ENCODE assay signal across 9 cellular contexts in genomic region chr11:104968365-104968855, GRCh38. TPM values are rescaled to one million over a fixed set of nuclear protein-coding genes. Genes with fewer than 3 reads are reported as not detected.
DNase-seq lines count a peak whose midpoint lies in the region; ATAC-seq and TF ChIP-seq lines count a peak whose summit lies in the region.
"Had no signal": no experiment of that assay in that cellular context is flagged by ENCODE, and none has a peak within 500 bp of the region (broad histone marks: within the 10 kb centered on the region; RNA-seq: fewer than 3 reads in every experiment).

Gene CASP4 (minus strand): TSS chr11:104968574. CDS start chr11:104968525, 49 bp downstream.

- H3K9ac ChIP-seq in IMR-90 (ENCODE audit: low read depth, low read length): peak within 1 kb of the TSS; percentile 71

- TF ChIP-seq CTCF in IMR-90 (conservative IDR thresholded peaks at IDR 0.05; ENCODE audit: low read depth, low read length) (no peak), epithelial cell of proximal tubule (conservative IDR thresholded peaks at IDR 0.05; ENCODE audit: low read depth, low read length) (no peak), natural killer cell (IDR thresholded peaks at IDR 0.05) (no peak)

- H2BK5ac ChIP-seq in IMR-90 (ENCODE audit: low read depth, low read length, poor library complexity, severe bottlenecking): peak within 1 kb of the TSS; percentile 99

- peak within 1 kb of the TSS; percentile 97 to 98 for H3K27ac Mint-ChIP-seq in natural killer cell

- peaks cover 48 to 51% of the 10 kb centered on the region in 2 donors for H3K4me1 Mint-ChIP-seq in natural killer cell

- H4K5ac ChIP-seq in IMR-90 (ENCODE audit: low read depth, low read length): peak within 1 kb of the TSS; percentile 93

- H3K27me3 Mint-ChIP-seq in natural killer cell (ENCODE audit: low read depth in 2 of 2): no peaks in the 10 kb centered on the region

- peak within 1 kb of the TSS; percentile 88 for H2AK9ac ChIP-seq in IMR-90 (replicated peaks; ENCODE audit: low read depth, low read length, poor library complexity)

- peaks cover 3% of the 10 kb centered on the region; the same call in 1 of the 2 replicates for H3K9me3 ChIP-seq in IMR-90 (ENCODE audit: control insufficient read depth, insufficient read depth, low read length)

- peak within 1 kb of the TSS; percentile 89 for H2AFZ ChIP-seq in IMR-90 (replicated peaks; ENCODE audit: low read length, poor library complexity)

- peak within 1 kb of the TSS; percentile 93 for H3K14ac ChIP-seq in IMR-90 (replicated peaks; ENCODE audit: low read depth, low read length)

- H3K4me3 Mint-ChIP-seq in natural killer cell: peak within 1 kb of the TSS; percentile 96

- no peaks in the 10 kb centered on the region for H3K27me3 ChIP-seq in IMR-90 (ENCODE audit: control insufficient read depth, insufficient read depth, low read length)

- ATAC-seq in GM21529 (IDR thresholded peaks at IDR 0.05; ENCODE audit: unreplicated experiment) (peak; percentile 90), IMR-90 (ENCODE audit: low read depth) (peak; percentile 65), natural killer cell (peak; percentile 83 to 87 (median 87))

- H4K20me1 ChIP-seq in IMR-90 (ENCODE audit: insufficient read depth, low read length): no peaks in the 10 kb centered on the region

- peak within 1 kb of the TSS; percentile 92 for H3K4me2 ChIP-seq in IMR-90 (ENCODE audit: low read depth, low read length)

- H3K4ac ChIP-seq in IMR-90 (ENCODE audit: low read depth, low read length): peak within 1 kb of the TSS; percentile 95

- H4K8ac ChIP-seq in IMR-90 (ENCODE audit: low read depth in 2 of 2, low read length in 2 of 2): peak within 1 kb of the TSS; percentile 93 to 98

- TF ChIP-seq POLR2A in IMR-90 (IDR thresholded peaks at IDR 0.05; ENCODE audit: low read depth, low read length): peak; percentile 51; the same call in 1 of the 2 replicates

- peaks cover 5% of the 10 kb centered on the region for H3K36me3 ChIP-seq in IMR-90 (ENCODE audit: control insufficient read depth, insufficient read depth, low read length)

- intact Hi-C loops in IMR-90 (cut with micrococcal nuclease): loop anchor here (2.0 to 10.0 kb wide), 4 partner anchors 78 to 1109 kb away; partner anchors contain the start of genes AASDHPPT and KBTBD3
- intact Hi-C loops in natural killer cell (cut with micrococcal nuclease): loop anchor here (5.0 kb wide), 1 partner anchor 64 kb away; no protein-coding TSS in a partner anchor

- peak within 1 kb of the TSS; percentile 93 for H3K56ac ChIP-seq in IMR-90 (ENCODE audit: extremely low read depth, insufficient read depth, low read length)

- peak within 1 kb of the TSS; percentile 78 for H2BK15ac ChIP-seq in IMR-90 (ENCODE audit: low read depth, low read length)

- dilution Hi-C loops in IMR-90 (cut with HindIII; ENCODE audit: low sequenced_read_pairs, unreplicated experiment): no loop called here

- in situ Hi-C loops in IMR-90 (cut with MboI; ENCODE audit: low sequenced_read_pairs): no loop called here

- WGBS in IMR-90 (ENCODE audit: extremely low coverage in 2 of 2, insufficient read length in 1 of 2), 2 experiments: no CpG with 5 or more reads among the region's 4 CpGs

- peaks cover 10% of the 10 kb centered on the region; the same call in 1 of the 2 replicates for H3K4me1 ChIP-seq in IMR-90 (ENCODE audit: control insufficient read depth, insufficient read depth, low read length)

- peaks cover 3 to 4% of the 10 kb centered on the region in 2 donors for H3K9me3 Mint-ChIP-seq in natural killer cell

- peaks cover 17 to 22% of the 10 kb centered on the region in 2 experiments for H3K79me1 ChIP-seq in IMR-90 (ENCODE audit: low read depth in 1 of 2, low read length in 2 of 2)

- TF ChIP-seq RAD21 in IMR-90 (IDR thresholded peaks at IDR 0.05; ENCODE audit: low read length): no peak

- POLR2A ChIA-PET in IMR-90 (lab: Charles Lee; ENCODE audit: unreplicated experiment): no interaction called here

- H2AK5ac ChIP-seq in IMR-90 (ENCODE audit: low read depth, low read length): peak within 1 kb of the TSS; percentile 89

- H3K4me3 ChIP-seq in IMR-90 (ENCODE audit: insufficient read depth, low read depth, low read length) (peak within 1 kb of the TSS; percentile 87), epithelial cell of proximal tubule (ENCODE audit: low read depth, low read length) (peak within 1 kb of the TSS; percentile 65)

- BruUV-seq in IMR-90 (replicated peaks; lab: Mats Ljungman, UMichigan): no TSS peak

- CTCF ChIA-PET in IMR-90 (lab: Yijun Ruan, JAX): interaction anchor here (0.9 kb wide), 1 partner anchor 300 kb away, joined by 3 read pairs; no protein-coding TSS in a partner anchor

- peak within 1 kb of the TSS; percentile 77 for H2BK20ac ChIP-seq in IMR-90 (ENCODE audit: low read depth, low read length)

- H4K91ac ChIP-seq in IMR-90 (ENCODE audit: insufficient read depth, low read depth, low read length): peak within 1 kb of the TSS; percentile 94

- peak within 1 kb of the TSS; percentile 90 for H2BK120ac ChIP-seq in IMR-90 (ENCODE audit: low read depth, low read length)

- H3K18ac ChIP-seq in IMR-90 (ENCODE audit: low read depth, low read length): peak within 1 kb of the TSS; percentile 97

- H3K27ac ChIP-seq in IMR-90 (ENCODE audit: insufficient read depth, low read length): peak within 1 kb of the TSS; percentile 99
- H3K27ac ChIP-seq: 22Rv1 had no signal

- no peaks in the 10 kb centered on the region for H3K9me1 ChIP-seq in IMR-90 (ENCODE audit: insufficient read depth, low read length)

- DNase-seq in DMS 273 (lab: John Stamatoyannopoulos, UW; ENCODE audit: unreplicated experiment): peak; percentile 5
- DNase-seq in DMS 273 treated with DMSO at 0.1 percent for 48 hours (lab: John Stamatoyannopoulos, UW): no peak
- DNase-seq in IMR-90: peak; percentile 78
- DNase-seq in SW480 (ENCODE audit: low spot score): peak; percentile 69
- DNase-seq in epithelial cell of proximal tubule (ENCODE audit: low read depth): peak; percentile 40
- DNase-seq in natural killer cell: no peak
- no peak for DNase-seq in NCI-H2171 (lab: John Stamatoyannopoulos, UW)

- H3K23ac ChIP-seq in IMR-90 (ENCODE audit: low read depth, low read length): peak within 1 kb of the TSS; percentile 92

- peaks cover 15% of the 10 kb centered on the region for H3K36me3 Mint-ChIP-seq in natural killer cell

TF ChIP-seq in IMR-90, 13 proteins besides CTCF, POLR2A, EP300 and RAD21:
- TF ChIP-seq FOS (IDR thresholded peaks at IDR 0.05; ENCODE audit: low read depth, low read length) (no peak), ELK1 (IDR thresholded peaks at IDR 0.05; ENCODE audit: borderline replicate concordance, low read depth, low read length) (no peak), RCOR1 (IDR thresholded peaks at IDR 0.05; ENCODE audit: insufficient replicate concordance, low read length) (no peak), CHD1 (IDR thresholded peaks at IDR 0.05; ENCODE audit: low read depth, low read length) (no peak), MAZ (IDR thresholded peaks at IDR 0.05; ENCODE audit: borderline replicate concordance, low read depth, low read length) (no peak), NFE2L2 (IDR thresholded peaks at IDR 0.05; ENCODE audit: low read depth, low read length) (peak; percentile 73; the same call in 1 of the 2 replicates), MAFK (IDR thresholded peaks at IDR 0.05; ENCODE audit: low read depth, low read length) (peak; percentile 58; the same call in 1 of the 2 replicates), RFX5 (IDR thresholded peaks at IDR 0.05; ENCODE audit: low read depth, low read length) (no peak), MXI1 (IDR thresholded peaks at IDR 0.05; ENCODE audit: borderline replicate concordance, low read depth, low read length) (no peak), CEBPB (IDR thresholded peaks at IDR 0.05; ENCODE audit: low read depth, low read length) (peak; percentile 95)

RNA-seq across cellular contexts. Expression of gene CASP4, which starts in this region (rescaled TPM):
- total RNA-seq in IMR-90 (2012; rRNA removed) (89.4 and 91.9 TPM in 2 replicates), epithelial cell of proximal tubule (27.6 and 30.4 TPM in 2 replicates), natural killer cell (100 to 1,000 TPM; 132 to 156 (median 149) TPM)
- 73.0 and 82.5 TPM in 2 replicates for polyA plus RNA-seq in IMR-90 (2012; rRNA removed)
- polyA plus RNA-seq in IMR-90 (2012; cell fraction: cytosol; rRNA removed): 25.5 and 27.2 TPM in 2 replicates
- 9.8 and 65.8 TPM in 2 replicates for polyA plus RNA-seq in IMR-90 (2012; cell fraction: nucleus; rRNA removed; ENCODE audit: low replicate concordance)

Comparison
In these comparisons a context has a peak if more than half of its experiments do, and no peak if none do; other contexts are left out.
1. DNase-seq: peak in DMS 273 (single experiment), IMR-90 (single experiment), SW480 (single experiment) and epithelial cell of proximal tubule (single experiment); none in DMS 273 treated with DMSO at 0.1 percent for 48 hours (single experiment), natural killer cell (single experiment) and NCI-H2171 (single experiment).
2. Peak in every context shown above with its lines, with median percentiles within 50 percentile points of each other: ATAC-seq.